7 cellular contexts compared by ENCODE assay signal in the genomic region with DNA sequence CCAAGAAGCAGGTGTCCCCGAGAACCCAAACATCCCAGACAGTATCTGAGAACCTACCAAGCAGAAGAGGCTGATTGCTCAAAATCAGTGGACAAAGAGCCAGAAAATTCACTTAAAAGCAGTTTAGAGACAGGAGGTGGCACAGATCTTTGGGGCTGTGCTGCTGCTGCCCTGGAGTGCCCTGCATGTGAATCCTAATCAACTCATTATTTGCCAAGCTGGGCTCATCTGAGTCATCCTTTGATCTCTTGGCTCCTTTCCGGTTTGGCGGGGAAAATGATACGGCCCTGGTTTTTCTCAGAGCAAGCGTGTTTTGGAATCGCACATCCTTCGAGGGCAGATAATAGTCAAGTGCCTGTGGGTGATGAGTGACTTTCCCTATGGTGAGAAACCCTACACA. TPM values are rescaled to one million over a fixed set of nuclear protein-coding genes. Genes with fewer than 3 reads are reported as not detected.
"Had no signal": no experiment of that assay in that cellular context is flagged by ENCODE, and none has a peak within 500 bp of the region (broad histone marks: within the 10 kb centered on the region; RNA-seq: fewer than 3 reads in every experiment).

No MANE protein-coding gene starts in this region.

RNA-seq across cellular contexts. Expression of gene PRAMEF19, which starts 9.4 kb away (rescaled TPM):
- total RNA-seq: GM23248, GM23338, H1, H4, H7, H9, HFFc6 had no signal

RNA-seq across cellular contexts. Expression of gene PRAMEF14, which starts 15.4 kb away (rescaled TPM):
- total RNA-seq: GM23248, GM23338, H1, H4, H7, H9, HFFc6 had no signal

RNA-seq across cellular contexts. Expression of gene PRAMEF17, which starts 27.1 kb away (rescaled TPM):
- total RNA-seq: GM23248, GM23338, H1, H4, H7, H9, HFFc6 had no signal

RNA-seq across cellular contexts. Expression of gene PRAMEF15, which starts 47.0 kb away (rescaled TPM):
- total RNA-seq: GM23248, GM23338, H1, H4, H7, H9, HFFc6 had no signal

RNA-seq across cellular contexts. Expression of gene PRAMEF20, which starts 47.9 kb away (rescaled TPM):
- total RNA-seq: GM23248, GM23338, H1, H4, H7, H9, HFFc6 had no signal
